In genomic region chr1:218330043-218330623, GRCh38 we compare ENCODE assay signal across 8 cellular contexts. TPM values are rescaled to one million over a fixed set of nuclear protein-coding genes. Genes with fewer than 3 reads are reported as not detected.
DNase-seq lines count a peak whose midpoint lies in the region; ATAC-seq and TF ChIP-seq lines count a peak whose summit lies in the region.

No MANE protein-coding gene starts in this region.

- H3K4me3 ChIP-seq in fibroblast of mammary gland (ENCODE audit: control insufficient read depth, low read depth, low read length): no peak overlapping the region

- intact Hi-C loops in sciatic nerve (cut with DNase I): no loop called here

- DNase-seq in Ammon's horn (ENCODE audit: low spot score) (peak; percentile 65), RPMI8226 (peak; percentile 34), fibroblast of mammary gland (ENCODE audit: low read depth) (peak; percentile 64), sciatic nerve (ENCODE audit: low spot score) (no peak), KG1 (lab: John Stamatoyannopoulos, UW) (no peak)
- DNase-seq in activated CD4-positive, alpha-beta T cell treated with anti-CD3 and anti-CD28 coated beads, Interleukin-2, amount 50 U/mL, for 1 hour: no peak

- TF ChIP-seq CTCF in fibroblast of mammary gland (conservative IDR thresholded peaks at IDR 0.05; ENCODE audit: control insufficient read depth, insufficient read depth, low read depth, low read length): peak; percentile 50

- ATAC-seq in GM18868 (IDR thresholded peaks at IDR 0.05; ENCODE audit: unreplicated experiment) (peak; percentile 72), sciatic nerve (peak; percentile 76)

- TF ChIP-seq EP300 in Ishikawa (IDR thresholded peaks at IDR 0.05; ENCODE audit: borderline replicate concordance): no peak

- TF ChIP-seq RAD21 in Ishikawa (IDR thresholded peaks at IDR 0.05; ENCODE audit: low read depth): peak; percentile 75

TF ChIP-seq in Ishikawa, 13 proteins besides CTCF, POLR2A, EP300 and RAD21:
- no peak for TF ChIP-seq REST (IDR thresholded peaks at IDR 0.05; ENCODE audit: low read depth)
- no peak for TF ChIP-seq TAF1 (IDR thresholded peaks at IDR 0.05; ENCODE audit: low read depth)
- TF ChIP-seq NFIC (IDR thresholded peaks at IDR 0.05): no peak
- TF ChIP-seq CEBPB (IDR thresholded peaks at IDR 0.05): no peak
- no peak for TF ChIP-seq USF1 (IDR thresholded peaks at IDR 0.05)
- no peak for TF ChIP-seq FOXM1 (IDR thresholded peaks at IDR 0.05; ENCODE audit: borderline replicate concordance, low read depth)
- TF ChIP-seq YY1 (IDR thresholded peaks at IDR 0.05; ENCODE audit: low read depth): no peak
- no peak for TF ChIP-seq ZBTB7A (IDR thresholded peaks at IDR 0.05; ENCODE audit: low read depth)
- no peak for TF ChIP-seq EGR1 (IDR thresholded peaks at IDR 0.05)
- no peak for TF ChIP-seq MAX (IDR thresholded peaks at IDR 0.05)
- no peak for TF ChIP-seq TEAD4 (IDR thresholded peaks at IDR 0.05)
- no peak for TF ChIP-seq TCF12 (IDR thresholded peaks at IDR 0.05; ENCODE audit: low read depth)
- no peak for TF ChIP-seq CREB1 (IDR thresholded peaks at IDR 0.05; ENCODE audit: low read depth)

RNA-seq across cellular contexts. Expression of gene TGFB2, which starts 15.0 kb away (rescaled TPM):
- 46.8 TPM for total RNA-seq in sciatic nerve

RNA-seq across cellular contexts. Expression of gene RRP15, which starts 45.0 kb away (rescaled TPM):
- total RNA-seq in sciatic nerve: 22.8 TPM

Comparison
In these comparisons a context has a peak if more than half of its experiments do, and no peak if none do; other contexts are left out.
1. DNase-seq: peak in Ammon's horn (single experiment), RPMI8226 (single experiment) and fibroblast of mammary gland (single experiment); none in sciatic nerve (single experiment), activated CD4-positive, alpha-beta T cell treated with anti-CD3 and anti-CD28 coated beads, Interleukin-2, amount 50 U/mL, for 1 hour (single experiment) and KG1 (single experiment).